In the genomic region with DNA sequence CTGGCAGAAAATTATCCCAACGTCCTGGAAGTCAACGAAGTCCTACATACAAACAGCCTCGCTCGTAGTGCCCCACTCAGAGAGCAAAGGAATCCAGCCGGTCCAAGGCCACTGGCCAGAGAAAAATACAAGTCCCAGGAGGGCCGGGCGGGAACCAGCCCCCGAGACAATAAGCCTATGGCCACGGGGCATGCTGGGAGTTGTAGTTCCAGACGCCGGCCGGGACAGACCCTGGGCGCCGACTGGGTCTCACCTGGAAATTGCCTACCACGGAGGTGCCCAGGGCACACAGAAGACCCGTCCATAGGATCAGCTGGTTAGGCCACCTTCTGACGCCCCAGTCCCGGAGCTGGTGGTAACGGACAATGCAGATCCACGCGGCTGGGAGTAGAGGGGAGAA, we compare ENCODE assay signal across 10 cellular contexts. TPM values are rescaled to one million over a fixed set of nuclear protein-coding genes. Genes with fewer than 3 reads are reported as not detected.
DNase-seq lines count a peak whose midpoint lies in the region; ATAC-seq and TF ChIP-seq lines count a peak whose summit lies in the region.
"Had no signal": no experiment of that assay in that cellular context is flagged by ENCODE, and none has a peak within 500 bp of the region (broad histone marks: within the 10 kb centered on the region; RNA-seq: fewer than 3 reads in every experiment).

No MANE protein-coding gene starts in this region.

- TF ChIP-seq CTCF in choroid plexus epithelial cell (conservative IDR thresholded peaks at IDR 0.05; ENCODE audit: low read depth, low read length) = no peak

- H3K4me3 ChIP-seq in choroid plexus epithelial cell (ENCODE audit: low read depth, low read length) = peak overlapping the region; percentile 23

- DNase-seq in COLO668 (lab: John Stamatoyannopoulos, UW; ENCODE audit: unreplicated experiment) (peak; percentile 66), HuH-7 (ENCODE audit: low spot score) (peak; percentile 72), choroid plexus epithelial cell (ENCODE audit: low read depth) (peak; percentile 67), lung microvascular endothelial cell (ENCODE audit: low read depth in 2 of 2) (peak; percentile 18 to 44), GF-D8 (lab: John Stamatoyannopoulos, UW) (no peak), NCI-H2107 treated with DMSO at 0.1 percent for 48 hours (lab: John Stamatoyannopoulos, UW; ENCODE audit: unreplicated experiment) (no peak)

- ATAC-seq in HG03460 (IDR thresholded peaks at IDR 0.05; ENCODE audit: unreplicated experiment) (no peak), GM18498 (IDR thresholded peaks at IDR 0.05; ENCODE audit: unreplicated experiment) (no peak)
- ATAC-seq: left lobe of liver had no signal

RNA-seq across cellular contexts. Expression of a gene that starts 5.4 kb away (rescaled TPM):
- not detected in 2 replicates for total RNA-seq in lung microvascular endothelial cell
- total RNA-seq: NCI-H460 had no signal

RNA-seq across cellular contexts. Expression of a gene that starts 19.9 kb away (rescaled TPM):
- total RNA-seq in lung microvascular endothelial cell = 2.2 and 3.0 TPM in 2 replicates

RNA-seq across cellular contexts. Expression of a gene that starts 34.7 kb away (rescaled TPM):
- total RNA-seq in lung microvascular endothelial cell = not detected in 2 replicates
- total RNA-seq: left lobe of liver, NCI-H460 had no signal

RNA-seq across cellular contexts. Expression of a gene that starts 36.0 kb away (rescaled TPM):
- under 0.01 and 1.2 TPM in 2 replicates for total RNA-seq in lung microvascular endothelial cell

RNA-seq across cellular contexts. Expression of a gene that starts 39.9 kb away (rescaled TPM):
- total RNA-seq in lung microvascular endothelial cell = 17.2 and 19.0 TPM in 2 replicates

Comparison
In these comparisons a context has a peak if more than half of its experiments do, and no peak if none do; other contexts are left out.
1. DNase-seq: peak in COLO668 (single experiment), HuH-7 (single experiment), choroid plexus epithelial cell (single experiment) and lung microvascular endothelial cell (2 of 2); none in GF-D8 (single experiment) and NCI-H2107 treated with DMSO at 0.1 percent for 48 hours (single experiment).